14 cellular contexts compared by ENCODE assay signal in the genomic region with DNA sequence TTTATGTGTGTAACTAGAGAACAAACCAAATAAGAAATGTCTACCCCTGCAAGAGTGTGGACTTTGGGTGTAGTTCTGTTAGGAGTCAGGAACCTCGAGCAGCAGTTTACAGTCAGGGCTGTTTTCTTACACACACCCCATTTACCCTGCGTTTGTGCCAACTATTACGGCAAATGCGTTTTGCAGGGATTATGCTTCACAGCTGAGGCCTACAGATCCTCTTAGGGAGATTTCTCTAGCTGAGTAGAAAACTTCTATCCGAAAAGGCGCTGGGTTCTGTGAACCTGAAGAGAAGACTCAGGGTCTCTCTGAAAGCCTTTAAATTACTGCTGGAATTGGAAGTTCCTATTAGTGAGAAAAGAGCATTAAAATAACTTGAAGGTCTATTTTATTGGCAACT.
"Had no signal": no experiment of that assay in that cellular context is flagged by ENCODE, and none has a peak within 500 bp of the region (broad histone marks: within the 10 kb centered on the region; RNA-seq: fewer than 3 reads in every experiment).

No MANE protein-coding gene starts in this region.

- H3K4me1 ChIP-seq: foreskin keratinocyte had no signal

- H3K36me3 ChIP-seq: esophagus squamous epithelium, ovary, suprapubic skin, thyroid gland had no signal

- H3K27me3 ChIP-seq: esophagus squamous epithelium, foreskin keratinocyte, hepatocyte, ovary, suprapubic skin, thyroid gland had no signal

- H2AFZ ChIP-seq: hepatocyte had no signal

- H3K27ac ChIP-seq: esophagus squamous epithelium, foreskin keratinocyte, hepatocyte, ovary, suprapubic skin, thyroid gland had no signal

- H3K9me3 ChIP-seq: esophagus squamous epithelium, ovary, suprapubic skin, thyroid gland had no signal

- ATAC-seq: effector memory CD8-positive, alpha-beta T cell; foreskin keratinocyte; naive thymus-derived CD8-positive, alpha-beta T cell; right cardiac atrium; stimulated activated effector memory CD8-positive, alpha-beta T cell treated with anti-CD3 and anti-CD28 coated beads, Interleukin-12 subunit alpha, Interleukin-12 subunit beta, amount 100 ng/mL, for 72 hours; stimulated activated naive CD8-positive, alpha-beta T cell treated with anti-CD3 and anti-CD28 coated beads, Interleukin-15, Interleukin-2, amounts not matched to agents 100 U/mL and 50 U/mL, for 24 hours had no signal

- DNase-seq: effector memory CD8-positive, alpha-beta T cell; esophagus squamous epithelium; foreskin keratinocyte; head of caudate nucleus; naive thymus-derived CD8-positive, alpha-beta T cell; ovary; right cardiac atrium; stimulated activated CD4-positive, alpha-beta T cell treated with anti-CD3 and anti-CD28 coated beads, Interleukin-4, amount 100 ng/mL, for 1 hour; stimulated activated CD8-positive, alpha-beta memory T cell treated with anti-CD3 and anti-CD28 coated beads, Interleukin-4, amount 100 ng/mL, for 48 hours; stimulated activated naive CD8-positive, alpha-beta T cell treated with anti-CD3 and anti-CD28 coated beads, Interleukin-15, Interleukin-2, amounts not matched to agents 100 U/mL and 50 U/mL, for 24 hours; thyroid gland had no signal

- H3K79me2 ChIP-seq: hepatocyte had no signal

- H3K4me2 ChIP-seq: hepatocyte had no signal

- H3K4me3 ChIP-seq: esophagus squamous epithelium, hepatocyte, ovary, suprapubic skin, thyroid gland had no signal
